ENCODE assay signal across 38 cellular contexts in genomic region chr7:80532153-80532552, GRCh38. TPM values are rescaled to one million over a fixed set of nuclear protein-coding genes. Genes with fewer than 3 reads are reported as not detected.
"Had no signal": no experiment of that assay in that cellular context is flagged by ENCODE, and none has a peak within 500 bp of the region (broad histone marks: within the 10 kb centered on the region; RNA-seq: fewer than 3 reads in every experiment).

No MANE protein-coding gene starts in this region.

- H3K9me3 ChIP-seq: MG63 had no signal

- H3K4me3 ChIP-seq: MG63 had no signal

- H3K27me3 ChIP-seq: MG63 had no signal

- H3K36me3 ChIP-seq: MG63 had no signal

- DNase-seq: Karpas-422, Kasumi-1, MG63, MM.1S, MV-4-11, NCI-H1048, NCI-H1092, NCI-H1092 treated with DMSO at 0.1 percent for 48 hours, NCI-H1105, NCI-H1105 treated with DMSO at 0.1 percent for 48 hours, NCI-H1417, NCI-H1417 treated with DMSO at 0.1 percent for 48 hours, NCI-H1436, NCI-H1436 treated with DMSO at 0.1 percent for 48 hours, NCI-H146, NCI-H1694, NCI-H1694 treated with DMSO at 0.1 percent for 48 hours, NCI-H187, NCI-H187 treated with DMSO at 0.1 percent for 48 hours, NCI-H1930, NCI-H2029, NCI-H2029 treated with DMSO at 0.1 percent for 48 hours, NCI-H2081, NCI-H2081 treated with DMSO at 0.1 percent for 48 hours, NCI-H2107, NCI-H2171, NCI-H2171 treated with DMSO at 0.1 percent for 48 hours, NCI-H2227 treated with DMSO at 0.1 percent for 48 hours, NCI-H226, NCI-H345, NCI-H446, NCI-H446 treated with DMSO at 0.1 percent for 48 hours, NCI-H510A, NCI-H510A treated with DMSO at 0.1 percent for 48 hours, NCI-H524 had no signal

RNA-seq across cellular contexts. Expression of gene GNAT3, which starts 20.3 kb away (rescaled TPM):
- total RNA-seq: LHCN-M2, MCF 10A, NCI-H460 had no signal
